ENCODE assay signal across 1 cellular context in the genomic region with DNA sequence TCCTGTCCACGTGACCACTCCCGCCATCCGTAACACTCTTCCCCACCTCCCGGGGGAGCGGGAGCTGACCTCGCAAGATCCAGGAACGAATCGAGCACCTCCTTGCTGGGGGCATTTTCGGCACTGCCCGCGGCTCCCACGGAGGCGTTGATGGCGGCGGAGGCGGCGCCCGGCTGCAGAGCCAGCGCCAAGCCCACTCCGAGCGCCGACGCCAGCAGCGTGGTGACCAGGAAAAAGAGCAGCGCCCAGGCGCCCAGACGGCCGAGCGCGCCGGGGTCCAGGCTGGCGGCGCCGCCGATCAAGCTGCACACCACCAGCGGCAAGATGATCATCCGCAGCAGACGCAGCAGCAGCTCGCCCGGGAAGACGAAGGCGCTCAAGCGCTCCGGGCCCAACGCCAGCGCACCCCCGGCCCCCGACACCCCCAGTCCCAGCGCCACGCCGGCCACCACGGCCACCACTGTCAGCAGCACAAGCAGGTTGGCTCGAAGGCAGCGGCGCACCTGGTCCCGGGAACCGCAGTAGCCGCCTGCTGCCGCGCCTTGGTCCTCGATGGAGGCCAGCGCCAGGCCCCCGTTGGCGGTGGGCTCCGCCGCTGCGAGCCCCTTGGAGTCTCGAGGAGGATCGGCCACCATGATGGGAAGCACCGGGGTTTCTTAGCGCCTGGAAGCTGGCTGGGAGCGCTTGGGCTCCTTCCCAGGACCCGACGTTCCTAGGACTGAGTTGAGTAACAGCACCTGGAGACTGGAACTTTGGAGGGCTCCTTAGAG.
TF ChIP-seq lines count a peak whose summit lies in the region.

No MANE protein-coding gene starts in this region.

TF ChIP-seq in H1, 55 proteins besides CTCF, POLR2A, EP300 and RAD21:
- TF ChIP-seq BACH1 (IDR thresholded peaks at IDR 0.05; ENCODE audit: low read length): no peak
- peak; percentile 34 for TF ChIP-seq TAF7 (optimal IDR thresholded peaks at IDR 0.05; ENCODE audit: borderline replicate concordance, low read depth, low read length)
- no peak for TF ChIP-seq SP4 (IDR thresholded peaks at IDR 0.05; ENCODE audit: low read length)
- TF ChIP-seq RXRA (IDR thresholded peaks at IDR 0.05; ENCODE audit: insufficient read depth, low read depth, low read length): no peak
- TF ChIP-seq EZH2 (IDR thresholded peaks at IDR 0.05; ENCODE audit: low read depth, low read length, severe bottlenecking): no peak
- TF ChIP-seq MAFK (IDR thresholded peaks at IDR 0.05; ENCODE audit: low read depth, low read length): no peak
- TF ChIP-seq, protein P1, sequence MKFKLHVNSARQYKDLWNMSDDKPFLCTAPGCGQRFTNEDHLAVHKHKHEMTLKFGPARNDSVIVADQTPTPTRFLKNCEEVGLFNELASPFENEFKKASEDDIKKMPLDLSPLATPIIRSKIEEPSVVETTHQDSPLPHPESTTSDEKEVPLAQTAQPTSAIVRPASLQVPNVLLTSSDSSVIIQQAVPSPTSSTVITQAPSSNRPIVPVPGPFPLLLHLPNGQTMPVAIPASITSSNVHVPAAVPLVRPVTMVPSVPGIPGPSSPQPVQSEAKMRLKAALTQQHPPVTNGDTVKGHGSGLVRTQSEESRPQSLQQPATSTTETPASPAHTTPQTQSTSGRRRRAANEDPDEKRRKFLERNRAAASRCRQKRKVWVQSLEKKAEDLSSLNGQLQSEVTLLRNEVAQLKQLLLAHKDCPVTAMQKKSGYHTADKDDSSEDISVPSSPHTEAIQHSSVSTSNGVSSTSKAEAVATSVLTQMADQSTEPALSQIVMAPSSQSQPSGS (IDR thresholded peaks at IDR 0.05; ENCODE audit: low read length): no peak
- TF ChIP-seq, protein P2, sequence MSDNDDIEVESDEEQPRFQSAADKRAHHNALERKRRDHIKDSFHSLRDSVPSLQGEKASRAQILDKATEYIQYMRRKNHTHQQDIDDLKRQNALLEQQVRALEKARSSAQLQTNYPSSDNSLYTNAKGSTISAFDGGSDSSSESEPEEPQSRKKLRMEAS (IDR thresholded peaks at IDR 0.05): peak; percentile 55
- TF ChIP-seq, protein P3, sequence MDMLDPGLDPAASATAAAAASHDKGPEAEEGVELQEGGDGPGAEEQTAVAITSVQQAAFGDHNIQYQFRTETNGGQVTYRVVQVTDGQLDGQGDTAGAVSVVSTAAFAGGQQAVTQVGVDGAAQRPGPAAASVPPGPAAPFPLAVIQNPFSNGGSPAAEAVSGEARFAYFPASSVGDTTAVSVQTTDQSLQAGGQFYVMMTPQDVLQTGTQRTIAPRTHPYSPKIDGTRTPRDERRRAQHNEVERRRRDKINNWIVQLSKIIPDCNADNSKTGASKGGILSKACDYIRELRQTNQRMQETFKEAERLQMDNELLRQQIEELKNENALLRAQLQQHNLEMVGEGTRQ (IDR thresholded peaks at IDR 0.05; ENCODE audit: low read length): peak; percentile 72
- TF ChIP-seq TEAD4 (IDR thresholded peaks at IDR 0.05; ENCODE audit: low read depth, low read length): no peak
- TF ChIP-seq RNF2 (IDR thresholded peaks at IDR 0.05; ENCODE audit: borderline replicate concordance, low read depth, low read length, missing control alignments, poor library complexity, severe bottlenecking): no peak
- no peak for TF ChIP-seq SRF (IDR thresholded peaks at IDR 0.05; ENCODE audit: low read depth, low read length)
- peak; percentile 55 for TF ChIP-seq KDM4A (IDR thresholded peaks at IDR 0.05; ENCODE audit: low read depth, low read length, severe bottlenecking)
- no peak for TF ChIP-seq TCF12 (IDR thresholded peaks at IDR 0.05; ENCODE audit: low read depth, low read length)
- TF ChIP-seq CHD2 (IDR thresholded peaks at IDR 0.05; ENCODE audit: low read length): no peak
- TF ChIP-seq ZNF274 (IDR thresholded peaks at IDR 0.05; ENCODE audit: borderline replicate concordance, extremely low read depth, low read length): no peak
- TF ChIP-seq ASH2L (IDR thresholded peaks at IDR 0.05; ENCODE audit: low read length): peak; percentile 58
- TF ChIP-seq, protein P4, sequence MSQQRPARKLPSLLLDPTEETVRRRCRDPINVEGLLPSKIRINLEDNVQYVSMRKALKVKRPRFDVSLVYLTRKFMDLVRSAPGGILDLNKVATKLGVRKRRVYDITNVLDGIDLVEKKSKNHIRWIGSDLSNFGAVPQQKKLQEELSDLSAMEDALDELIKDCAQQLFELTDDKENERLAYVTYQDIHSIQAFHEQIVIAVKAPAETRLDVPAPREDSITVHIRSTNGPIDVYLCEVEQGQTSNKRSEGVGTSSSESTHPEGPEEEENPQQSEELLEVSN (IDR thresholded peaks at IDR 0.05): no peak; the same call in 1 of the 2 replicates
- no peak for TF ChIP-seq JUN (IDR thresholded peaks at IDR 0.05; ENCODE audit: low read depth, low read length)
- no peak for TF ChIP-seq NANOG (IDR thresholded peaks at IDR 0.05; ENCODE audit: insufficient read depth, low read depth, low read length, poor library complexity, severe bottlenecking)
- TF ChIP-seq CTBP2 (IDR thresholded peaks at IDR 0.05; ENCODE audit: borderline replicate concordance, insufficient read depth, insufficient read length, low read length): no peak
- 0 out of 2 replicates have a peak, but pooled peaks have one; percentile 8 for TF ChIP-seq TAF1 (IDR thresholded peaks at IDR 0.05; ENCODE audit: low read depth, low read length)
- no peak; a peak in 2 of 4 replicates for TF ChIP-seq SIN3A (conservative IDR thresholded peaks at IDR 0.05 in 1 of 2, IDR thresholded peaks at IDR 0.05 in 1 of 2; ENCODE audit: low read depth in 1 of 2, low read length in 2 of 2)
